Comparison of ENCODE assay signal across 26 cellular contexts in the genomic region with DNA sequence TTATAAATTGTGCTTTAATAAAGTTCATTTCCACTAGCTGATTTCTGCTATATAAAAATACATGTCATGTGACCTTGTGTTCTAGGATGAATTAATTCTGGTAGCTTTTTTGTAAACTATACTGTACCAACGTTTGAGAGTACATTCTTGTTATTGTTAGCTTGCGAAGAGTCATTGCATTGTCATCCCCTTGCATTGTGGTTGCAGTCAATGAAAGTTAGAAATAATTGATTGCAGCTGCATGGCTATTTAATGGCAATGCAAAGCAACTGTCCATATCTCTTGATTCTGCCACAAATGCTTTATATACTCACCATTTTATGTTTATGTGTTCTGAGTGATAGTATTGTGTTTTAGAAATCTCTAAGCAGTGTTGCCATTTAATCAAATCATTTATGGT.
DNase-seq lines count a peak whose midpoint lies in the region; ATAC-seq, FAIRE-seq and TF ChIP-seq lines count a peak whose summit lies in the region.
"Had no signal": no experiment of that assay in that cellular context is flagged by ENCODE, and none has a peak within 500 bp of the region (broad histone marks: within the 10 kb centered on the region; RNA-seq: fewer than 3 reads in every experiment).

No MANE protein-coding gene starts in this region.

- H3K4me2 ChIP-seq in astrocyte (ENCODE audit: low read length) = peak overlapping the region; percentile 2

- H4K20me1 ChIP-seq in astrocyte (ENCODE audit: insufficient read depth, low read length) = peaks cover 8% of the 10 kb centered on the region

- DNase-seq in GM03348 (ENCODE audit: low spot score) (peak; percentile 36), astrocyte (ENCODE audit: low read depth) (peak; percentile 64), fibroblast of peridontal ligament (ENCODE audit: extremely low read depth) (peak; percentile 90), smooth muscle cell of the brain vasculature (ENCODE audit: low read depth, low spot score) (peak; percentile 20), MV-4-11 (lab: John Stamatoyannopoulos, UW) (no peak), DMS 273 (lab: John Stamatoyannopoulos, UW; ENCODE audit: unreplicated experiment) (no peak)
- DNase-seq: activated CD4-positive, CD25-positive, alpha-beta regulatory T cell treated with anti-CD3 and anti-CD28 coated beads, Interleukin-2, amount 50 U/mL, for 72 hours; activated CD8-positive, alpha-beta memory T cell treated with anti-CD3 and anti-CD28 coated beads, Interleukin-2, amount 10 ng/mL, durations not matched to agents 7 days and 5 days; activated naive CD8-positive, alpha-beta T cell treated with anti-CD3 and anti-CD28 coated beads, Interleukin-2, amount 10 ng/mL, durations not matched to agents 7 days and 5 days; C1 segment of cervical spinal cord; esophagus squamous epithelium; GDM1; hypothalamus; naive thymus-derived CD8-positive, alpha-beta T cell; NCI-H187 treated with DMSO at 0.1 percent for 48 hours; NCI-H446; stimulated activated CD4-positive, alpha-beta T cell treated with anti-CD3 and anti-CD28 coated beads, Interleukin-2, amount 100 ng/mL, for 24 hours; T-helper 9 cell had no signal

- no peak overlapping the region for H3K4me3 ChIP-seq in astrocyte (ENCODE audit: insufficient read depth, low read depth, low read length)
- H3K4me3 ChIP-seq: esophagus squamous epithelium, HAP-1, SK-N-MC, tibial nerve had no signal

- no peaks in the 10 kb centered on the region for H3K36me3 ChIP-seq in astrocyte (ENCODE audit: insufficient read depth, low read length)
- H3K36me3 ChIP-seq: HAP-1 had no signal

- no peaks in the 10 kb centered on the region for H3K79me2 ChIP-seq in astrocyte (ENCODE audit: insufficient read depth, low read length)

- no peaks in the 10 kb centered on the region for H3K4me1 Mint-ChIP-seq in astrocyte (ENCODE audit: low read depth, unreplicated experiment)

- H3K4me1 ChIP-seq in astrocyte (ENCODE audit: insufficient read depth, low read length) = no peaks in the 10 kb centered on the region
- H3K4me1 ChIP-seq: esophagus squamous epithelium, HAP-1, tibial nerve had no signal

- no peak overlapping the region for H3K9ac ChIP-seq in astrocyte (ENCODE audit: low read length)

- H3K9me3 Mint-ChIP-seq in astrocyte (ENCODE audit: unreplicated experiment) = no peaks in the 10 kb centered on the region
- H3K9me3 Mint-ChIP-seq: activated naive CD8-positive, alpha-beta T cell treated with anti-CD3 and anti-CD28 coated beads, Interleukin-2, amount 10 ng/mL, durations not matched to agents 7 days and 5 days; IgD-negative memory B cell; stimulated activated naive CD8-positive, alpha-beta T cell treated with anti-CD3 and anti-CD28 coated beads, Interleukin-15, Interleukin-2, amounts not matched to agents 100 ng/mL and 50 ng/mL, for 24 hours had no signal

- H3K36me3 Mint-ChIP-seq in astrocyte (ENCODE audit: low read depth, unreplicated experiment) = peaks cover 6% of the 10 kb centered on the region

- H3K27me3 ChIP-seq in astrocyte (ENCODE audit: insufficient read depth, low read length) = no peaks in the 10 kb centered on the region
- H3K27me3 ChIP-seq: esophagus squamous epithelium, tibial nerve had no signal

- H3K4me3 Mint-ChIP-seq in astrocyte (ENCODE audit: unreplicated experiment) = no peak overlapping the region
- H3K4me3 Mint-ChIP-seq: activated CD8-positive, alpha-beta memory T cell treated with anti-CD3 and anti-CD28 coated beads, Interleukin-2, amount 10 ng/mL, durations not matched to agents 7 days and 5 days; activated naive CD8-positive, alpha-beta T cell treated with anti-CD3 and anti-CD28 coated beads, Interleukin-2, amount 10 ng/mL, durations not matched to agents 7 days and 5 days; IgD-negative memory B cell; naive thymus-derived CD8-positive, alpha-beta T cell; stimulated activated naive CD8-positive, alpha-beta T cell treated with anti-CD3 and anti-CD28 coated beads, Interleukin-15, Interleukin-2, amounts not matched to agents 100 ng/mL and 50 ng/mL, for 24 hours had no signal

- no peak overlapping the region for H2AFZ ChIP-seq in astrocyte (ENCODE audit: low read depth, low read length)

- no peak for ATAC-seq in GM21576 (IDR thresholded peaks at IDR 0.05; ENCODE audit: unreplicated experiment)
- ATAC-seq: activated CD8-positive, alpha-beta memory T cell treated with anti-CD3 and anti-CD28 coated beads, Interleukin-2, amount 10 ng/mL, durations not matched to agents 7 days and 5 days; naive thymus-derived CD8-positive, alpha-beta T cell; sciatic nerve had no signal

- H3K27me3 Mint-ChIP-seq in astrocyte (ENCODE audit: low read depth, unreplicated experiment) = no peaks in the 10 kb centered on the region
- H3K27me3 Mint-ChIP-seq: activated CD8-positive, alpha-beta memory T cell treated with anti-CD3 and anti-CD28 coated beads, Interleukin-2, amount 10 ng/mL, durations not matched to agents 7 days and 5 days; activated naive CD8-positive, alpha-beta T cell treated with anti-CD3 and anti-CD28 coated beads, Interleukin-2, amount 10 ng/mL, durations not matched to agents 7 days and 5 days; IgD-negative memory B cell; naive thymus-derived CD8-positive, alpha-beta T cell; stimulated activated naive CD8-positive, alpha-beta T cell treated with anti-CD3 and anti-CD28 coated beads, Interleukin-15, Interleukin-2, amounts not matched to agents 100 ng/mL and 50 ng/mL, for 24 hours had no signal

- TF ChIP-seq CTCF in astrocyte (IDR thresholded peaks at IDR 0.05; ENCODE audit: insufficient read depth, low read depth, low read length) = no peak

- H3K9me3 ChIP-seq in astrocyte (ENCODE audit: insufficient read depth, low read depth, low read length) = no peaks in the 10 kb centered on the region
- H3K9me3 ChIP-seq: esophagus squamous epithelium, HAP-1, tibial nerve had no signal

- H3K27ac Mint-ChIP-seq in astrocyte (ENCODE audit: unreplicated experiment) = no peak overlapping the region
- H3K27ac Mint-ChIP-seq: activated CD8-positive, alpha-beta memory T cell treated with anti-CD3 and anti-CD28 coated beads, Interleukin-2, amount 10 ng/mL, durations not matched to agents 7 days and 5 days; activated naive CD8-positive, alpha-beta T cell treated with anti-CD3 and anti-CD28 coated beads, Interleukin-2, amount 10 ng/mL, durations not matched to agents 7 days and 5 days; naive thymus-derived CD8-positive, alpha-beta T cell; stimulated activated naive CD8-positive, alpha-beta T cell treated with anti-CD3 and anti-CD28 coated beads, Interleukin-15, Interleukin-2, amounts not matched to agents 100 ng/mL and 50 ng/mL, for 24 hours had no signal

- no peak for FAIRE-seq in astrocyte (lab: Jason Lieb, UNC)
- FAIRE-seq: RCC 7860 had no signal

- no peak overlapping the region for H3K27ac ChIP-seq in astrocyte (ENCODE audit: low read depth, low read length)
- H3K27ac ChIP-seq: esophagus squamous epithelium, SK-N-MC, tibial nerve had no signal

Comparison
In these comparisons a context has a peak if more than half of its experiments do, and no peak if none do; other contexts are left out.
1. DNase-seq: peak in GM03348 (single experiment), astrocyte (single experiment), fibroblast of peridontal ligament (single experiment) and smooth muscle cell of the brain vasculature (single experiment); none in MV-4-11 (single experiment) and DMS 273 (single experiment).